Comparison of ENCODE assay signal across 27 cellular contexts in genomic region chr4:160811956-160812355, GRCh38.
"Had no signal": no experiment of that assay in that cellular context is flagged by ENCODE, and none has a peak within 500 bp of the region (broad histone marks: within the 10 kb centered on the region; RNA-seq: fewer than 3 reads in every experiment).

No MANE protein-coding gene starts in this region.

- DNase-seq: colonic mucosa; effector CD8-positive, alpha-beta T cell; foreskin melanocyte; hypothalamus; immature natural killer cell; islet precursor cell; kidney glomerular epithelial cell; left colon; left ventricle myocardium inferior; lower lobe of right lung; mucosa of descending colon; naive B cell; psoas muscle; right cardiac atrium; sigmoid colon; spleen; stimulated activated CD4-positive, alpha-beta T cell treated with anti-CD3 and anti-CD28 coated beads, Interleukin-4, amount 100 ng/mL, for 4 hours; upper lobe of right lung; uterus had no signal

- ATAC-seq: left colon; lower lobe of right lung; mucosa of descending colon; natural killer cell treated with Interleukin-12 subunit alpha and Interleukin-12 subunit beta and Interleukin-15 and Interleukin-18, amount 100 ng/mL, for 72 hours; psoas muscle; right cardiac atrium; stimulated activated memory B cell treated with anti-CD40 and anti-IgM and Interleukin-4, amounts not matched to agents 10 μg/mL and 1 μg/mL and 100 μg/mL, for 72 hours; upper lobe of right lung had no signal

- H3K27me3 ChIP-seq: colonic mucosa, esophagus muscularis mucosa, neural progenitor cell, sigmoid colon, spleen, tibial nerve, upper lobe of right lung, uterus had no signal

- H3K9me3 Mint-ChIP-seq: dendritic cell treated with granulocyte-macrophage colony-stimulating factor and Interleukin-4, amounts not matched to agents 40 ng/mL and 50 ng/mL, for 4 days; neural progenitor cell had no signal

- H3K27ac Mint-ChIP-seq: dendritic cell treated with granulocyte-macrophage colony-stimulating factor and Interleukin-4, amounts not matched to agents 40 ng/mL and 50 ng/mL, for 4 days; immature natural killer cell; natural killer cell treated with Interleukin-12 subunit alpha and Interleukin-12 subunit beta and Interleukin-15 and Interleukin-18, amount 100 ng/mL, for 72 hours; neural progenitor cell; stimulated activated memory B cell treated with anti-CD40 and anti-IgM and Interleukin-4, amounts not matched to agents 10 μg/mL and 1 μg/mL and 100 μg/mL, for 72 hours; stimulated activated naive CD8-positive, alpha-beta T cell treated with anti-CD3 and anti-CD28 coated beads, Interleukin-15, Interleukin-2, amounts not matched to agents 100 ng/mL and 50 ng/mL, for 24 hours had no signal

- H3K4me2 ChIP-seq: neural progenitor cell had no signal

- H3K4me3 Mint-ChIP-seq: dendritic cell treated with granulocyte-macrophage colony-stimulating factor and Interleukin-4, amounts not matched to agents 40 ng/mL and 50 ng/mL, for 4 days; immature natural killer cell; naive B cell; natural killer cell treated with Interleukin-12 subunit alpha and Interleukin-12 subunit beta and Interleukin-15 and Interleukin-18, amount 100 ng/mL, for 72 hours; neural progenitor cell; stimulated activated memory B cell treated with anti-CD40 and anti-IgM and Interleukin-4, amounts not matched to agents 10 μg/mL and 1 μg/mL and 100 μg/mL, for 72 hours; stimulated activated naive CD8-positive, alpha-beta T cell treated with anti-CD3 and anti-CD28 coated beads, Interleukin-15, Interleukin-2, amounts not matched to agents 100 ng/mL and 50 ng/mL, for 24 hours had no signal

- H3K9ac ChIP-seq: neural progenitor cell had no signal

- H3K27ac ChIP-seq: colonic mucosa, esophagus muscularis mucosa, left ventricle myocardium inferior, lower lobe of right lung, neural progenitor cell, psoas muscle, sigmoid colon, spleen, thoracic aorta, tibial nerve, upper lobe of right lung, uterus had no signal

- H3K27me3 Mint-ChIP-seq: dendritic cell treated with granulocyte-macrophage colony-stimulating factor and Interleukin-4, amounts not matched to agents 40 ng/mL and 50 ng/mL, for 4 days; naive B cell; natural killer cell treated with Interleukin-12 subunit alpha and Interleukin-12 subunit beta and Interleukin-15 and Interleukin-18, amount 100 ng/mL, for 72 hours; stimulated activated memory B cell treated with anti-CD40 and anti-IgM and Interleukin-4, amounts not matched to agents 10 μg/mL and 1 μg/mL and 100 μg/mL, for 72 hours; stimulated activated naive CD8-positive, alpha-beta T cell treated with anti-CD3 and anti-CD28 coated beads, Interleukin-15, Interleukin-2, amounts not matched to agents 100 ng/mL and 50 ng/mL, for 24 hours had no signal

- H3K9me3 ChIP-seq: colonic mucosa, esophagus muscularis mucosa, left ventricle myocardium inferior, lower lobe of right lung, mucosa of descending colon, psoas muscle, sigmoid colon, thoracic aorta, tibial nerve, upper lobe of right lung, uterus had no signal

- H3K36me3 Mint-ChIP-seq: immature natural killer cell; naive B cell; neural progenitor cell; stimulated activated memory B cell treated with anti-CD40 and anti-IgM and Interleukin-4, amounts not matched to agents 10 μg/mL and 1 μg/mL and 100 μg/mL, for 72 hours had no signal

- H3K4me1 ChIP-seq: colonic mucosa, esophagus muscularis mucosa, left ventricle myocardium inferior, lower lobe of right lung, neural progenitor cell, psoas muscle, sigmoid colon, spleen, tibial nerve, upper lobe of right lung, uterus had no signal

- H3K4me1 Mint-ChIP-seq: immature natural killer cell; naive B cell; neural progenitor cell; stimulated activated memory B cell treated with anti-CD40 and anti-IgM and Interleukin-4, amounts not matched to agents 10 μg/mL and 1 μg/mL and 100 μg/mL, for 72 hours had no signal

- H3K4me3 ChIP-seq: colonic mucosa, esophagus muscularis mucosa, left ventricle myocardium inferior, lower lobe of right lung, mucosa of descending colon, neural progenitor cell, psoas muscle, sigmoid colon, spleen, thoracic aorta, tibial nerve, upper lobe of right lung, uterus had no signal

- H3K36me3 ChIP-seq: colonic mucosa, esophagus muscularis mucosa, left ventricle myocardium inferior, lower lobe of right lung, neural progenitor cell, sigmoid colon, spleen, thoracic aorta, tibial nerve, upper lobe of right lung, uterus had no signal

- H2AFZ ChIP-seq: neural progenitor cell had no signal
